ENCODE assay signal across 9 cellular contexts in the genomic region with DNA sequence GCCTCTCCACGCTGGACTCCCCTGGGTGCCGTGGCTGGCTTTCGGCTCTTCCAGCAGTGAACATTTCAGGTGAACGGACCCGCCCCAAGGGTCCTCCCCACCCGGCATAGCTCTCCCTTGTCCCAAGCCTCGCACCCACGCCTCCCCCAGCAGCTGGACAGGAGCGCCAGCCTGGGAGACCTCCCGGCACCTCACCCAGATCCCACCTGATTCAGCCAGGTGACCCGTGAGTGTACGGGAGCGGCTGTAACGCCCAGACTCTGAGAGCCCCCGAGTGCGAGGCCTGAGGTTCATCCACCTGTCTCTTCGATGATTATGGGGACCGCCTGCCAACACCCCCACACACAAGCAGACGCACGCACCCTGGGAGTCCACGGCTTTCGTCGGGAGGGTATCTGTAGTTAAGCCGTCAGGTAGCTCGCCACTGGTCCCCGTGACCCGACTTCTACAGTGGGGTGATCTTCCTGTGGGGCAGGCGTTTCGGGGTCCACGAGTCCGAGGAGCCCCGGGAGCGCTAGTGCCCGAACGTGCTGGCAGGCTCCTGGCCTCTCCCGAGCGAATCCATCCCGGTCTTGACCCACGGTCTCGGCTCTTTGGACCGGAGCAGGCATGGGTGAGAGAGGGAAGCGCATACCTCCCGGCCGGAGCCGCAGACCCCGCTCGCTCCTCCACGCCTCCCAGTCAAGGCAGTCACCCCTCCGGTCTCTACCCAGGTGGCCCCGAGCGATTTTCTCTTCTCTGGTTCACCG. TPM values are rescaled to one million over a fixed set of nuclear protein-coding genes. Genes with fewer than 3 reads are reported as not detected.
DNase-seq lines count a peak whose midpoint lies in the region; ATAC-seq, FAIRE-seq and TF ChIP-seq lines count a peak whose summit lies in the region.
"Had no signal": no experiment of that assay in that cellular context is flagged by ENCODE, and none has a peak within 500 bp of the region (broad histone marks: within the 10 kb centered on the region; RNA-seq: fewer than 3 reads in every experiment).

No MANE protein-coding gene starts in this region.

- no peak for TF ChIP-seq CTCF in CD4-positive, alpha-beta T cell (IDR thresholded peaks at IDR 0.05)
- TF ChIP-seq CTCF in PC-3 (conservative IDR thresholded peaks at IDR 0.05; ENCODE audit: low read depth, low read length) (no peak), cardiac fibroblast (IDR thresholded peaks at IDR 0.05; ENCODE audit: low read depth, low read length) (no peak)

- peaks cover 35% of the 10 kb centered on the region for H3K27me3 Mint-ChIP-seq in CD4-positive, alpha-beta T cell

- peak overlapping the region; percentile 62 for H3K27ac ChIP-seq in CD4-positive, alpha-beta T cell (ENCODE audit: low read depth, low read length)
- H3K27ac ChIP-seq in PC-3 (ENCODE audit: low read length) (no peak overlapping the region), muscle layer of colon (ENCODE audit: low read depth, low read length) (peak overlapping the region; percentile 64)

- H3K4me3 Mint-ChIP-seq in CD4-positive, alpha-beta T cell: peak overlapping the region; percentile 99

- intact Hi-C loops in CD4-positive, alpha-beta T cell (cut with DNase I, micrococcal nuclease): loop anchor here (1.0 to 2.0 kb wide), 3 partner anchors 17 to 71 kb away; a partner anchor contains a TSS
- intact Hi-C loops in PC-3 (cut with micrococcal nuclease): no loop called here

- H3K79me2 ChIP-seq in PC-3 (ENCODE audit: low read length): no peaks in the 10 kb centered on the region

- H3K4me3 ChIP-seq in PC-3 (ENCODE audit: low read length) (peak overlapping the region; percentile 89), cardiac fibroblast (replicated peaks in 1 of 2; ENCODE audit: low read depth in 2 of 2, low read length in 2 of 2) (peak overlapping the region; percentile 69 to 87), muscle layer of colon (ENCODE audit: low read depth in 1 of 2, low read length in 2 of 2) (peak overlapping the region; percentile 73 to 94)

- no TSS peak for BruUV-seq in PC-3 (replicated peaks; lab: Mats Ljungman, UMichigan)

- POLR2A ChIA-PET in CD4-positive, alpha-beta T cell (lab: Charles Lee): interaction anchor here (1.0 to 8.3 kb wide), 16 partner anchors 8 to 387 kb away, joined by 3 to 292 read pairs (median 8); a partner anchor contains a TSS
- POLR2A ChIA-PET in PC-3 (lab: Charles Lee; ENCODE audit: unreplicated experiment): interaction anchor here (0.6 kb wide), 1 partner anchor 17 kb away, joined by 9 read pairs; no protein-coding TSS in a partner anchor

- H3K9me2 ChIP-seq in PC-3 (replicated peaks; ENCODE audit: low read length): no peaks in the 10 kb centered on the region

- H3K27ac Mint-ChIP-seq in CD4-positive, alpha-beta T cell: peak overlapping the region; percentile 99

- H3K36me3 ChIP-seq in PC-3 (ENCODE audit: low read depth, low read length) (no peaks in the 10 kb centered on the region), muscle layer of colon (ENCODE audit: insufficient read depth, low read length) (no peaks in the 10 kb centered on the region)

- peaks cover 4% of the 10 kb centered on the region for H3K9me3 Mint-ChIP-seq in CD4-positive, alpha-beta T cell

- CTCF ChIA-PET in CD4-positive, alpha-beta T cell (lab: Charles Lee): interaction anchor here (1.1 to 1.6 kb wide), 2 partner anchors 14 to 32 kb away, joined by 3 read pairs; no protein-coding TSS in a partner anchor
- CTCF ChIA-PET in PC-3 (lab: Charles Lee): no interaction called here

- no peaks in the 10 kb centered on the region for H4K20me1 ChIP-seq in PC-3 (ENCODE audit: low read length)

- H3K4me1 Mint-ChIP-seq in CD4-positive, alpha-beta T cell (ENCODE audit: low read depth): peaks cover 61% of the 10 kb centered on the region

- H3F3A ChIP-seq in PC-3 (ENCODE audit: low read length, unreplicated experiment): peaks cover 6% of the 10 kb centered on the region

- peak overlapping the region; percentile 96 for H3K4me2 ChIP-seq in PC-3 (ENCODE audit: low read length)

- no peaks in the 10 kb centered on the region for H3K9me3 ChIP-seq in CD4-positive, alpha-beta T cell (ENCODE audit: control insufficient read depth, low read length)
- no peaks in the 10 kb centered on the region for H3K9me3 ChIP-seq in PC-3 (ENCODE audit: low read length)
- no peaks in the 10 kb centered on the region for H3K9me3 ChIP-seq in muscle layer of colon (ENCODE audit: low read length)

- peak overlapping the region; percentile 92 for H2AFZ ChIP-seq in PC-3 (ENCODE audit: low read length)

- H3K4me1 ChIP-seq in PC-3 (ENCODE audit: insufficient read depth, low read length) (peaks cover 18% of the 10 kb centered on the region), muscle layer of colon (ENCODE audit: insufficient read depth, low read length) (peaks cover 13% of the 10 kb centered on the region)

- no peaks in the 10 kb centered on the region for H3K27me3 ChIP-seq in CD4-positive, alpha-beta T cell (ENCODE audit: control insufficient read depth, insufficient read depth, low read length)
- no peaks in the 10 kb centered on the region for H3K27me3 ChIP-seq in PC-3 (ENCODE audit: low read length)
- H3K27me3 ChIP-seq in muscle layer of colon (ENCODE audit: control insufficient read depth in 1 of 2, insufficient read depth in 2 of 2, low read length in 2 of 2): no peaks in the 10 kb centered on the region

- DNase-seq in CD4-positive, alpha-beta T cell: peak in 5 of 10 experiments; percentile 24 to 51 (median 28)
- DNase-seq in PC-3 (no peak), cardiac fibroblast (ENCODE audit: low read depth in 2 of 2) (no peak), urothelium cell line (ENCODE audit: low spot score) (no peak), HK-2 (ENCODE audit: unreplicated experiment) (no peak), midbrain (lab: John Stamatoyannopoulos, UW) (no peak)

- peak overlapping the region; percentile 43; the same call in 1 of the 2 replicates for H3K9ac ChIP-seq in PC-3 (ENCODE audit: low read length)
- peak overlapping the region; percentile 63 for H3K9ac ChIP-seq in muscle layer of colon (ENCODE audit: low read length)

- peaks cover 60% of the 10 kb centered on the region for H3K36me3 Mint-ChIP-seq in CD4-positive, alpha-beta T cell (ENCODE audit: low read depth)

- ATAC-seq in CD4-positive, alpha-beta T cell (ENCODE audit: poor library complexity): peak; percentile 10
- ATAC-seq in PC-3 (no peak), GM19455 (IDR thresholded peaks at IDR 0.05; ENCODE audit: unreplicated experiment) (no peak)

- no peak for FAIRE-seq in urothelium cell line (lab: Jason Lieb, UNC)

RNA-seq across cellular contexts. Expression of a gene that starts 14.9 kb away (rescaled TPM):
- total RNA-seq in CD4-positive, alpha-beta T cell: 1 to 10 TPM; 3.4 to 3.8 TPM
- total RNA-seq in PC-3 (2014; rRNA removed): 28.1 and 44.1 TPM in 2 replicates

RNA-seq across cellular contexts. Expression of a gene that starts 32.9 kb away (rescaled TPM):
- total RNA-seq in CD4-positive, alpha-beta T cell: 10 to 100 TPM; 21.4 to 24.0 TPM
- 18.7 and 26.8 TPM in 2 replicates for total RNA-seq in PC-3 (2014; rRNA removed)

RNA-seq across cellular contexts. Expression of a gene that starts 42.8 kb away (rescaled TPM):
- total RNA-seq in CD4-positive, alpha-beta T cell: not detected
- total RNA-seq in PC-3 (2014; rRNA removed): not detected in 2 replicates
- total RNA-seq: pulmonary artery endothelial cell had no signal

RNA-seq across cellular contexts. Expression of a gene that starts 53.6 kb away (rescaled TPM):
- 1,000 to 10,000 TPM; 2,499 to 2,682 TPM for total RNA-seq in CD4-positive, alpha-beta T cell
- 2,587 and 3,047 TPM in 2 replicates for total RNA-seq in PC-3 (2014; rRNA removed)

RNA-seq across cellular contexts. Expression of a gene that starts 59.2 kb away (rescaled TPM):
- total RNA-seq in CD4-positive, alpha-beta T cell: not detected
- not detected in 2 replicates for total RNA-seq in PC-3 (2014; rRNA removed)
- total RNA-seq: pulmonary artery endothelial cell had no signal
